In genomic region chr13:99501952-99502310, GRCh38 we compare ENCODE assay signal across 8 cellular contexts. TPM values are rescaled to one million over a fixed set of nuclear protein-coding genes. Genes with fewer than 3 reads are reported as not detected.
DNase-seq lines count a peak whose midpoint lies in the region; ATAC-seq and TF ChIP-seq lines count a peak whose summit lies in the region.

No MANE protein-coding gene starts in this region.

- H3K36me3 ChIP-seq in GM06990 (ENCODE audit: control insufficient read depth, insufficient read depth, low read length) (no peaks in the 10 kb centered on the region), OCI-LY1 (ENCODE audit: insufficient read depth, low read length) (peaks cover 1% of the 10 kb centered on the region; the same call in 1 of the 2 replicates), ascending aorta (no peaks in the 10 kb centered on the region), iPS-20b (ENCODE audit: insufficient read depth, low read depth, low read length) (0 out of 2 replicates have a peak, but pooled peaks cover 6% of the 10 kb centered on the region)

- no peaks in the 10 kb centered on the region for H3K9me2 ChIP-seq in OCI-LY1 (ENCODE audit: low read depth, low read length)

- ATAC-seq in GM18505 (IDR thresholded peaks at IDR 0.05; ENCODE audit: unreplicated experiment) = no peak
- ATAC-seq in HG03280 (IDR thresholded peaks at IDR 0.05; ENCODE audit: unreplicated experiment) = no peak

- DNase-seq in GM06990 (ENCODE audit: extremely low read depth, insufficient read length) = no peak
- DNase-seq in ascending aorta (ENCODE audit: low spot score in 2 of 2) = no peak
- peak; percentile 24 for DNase-seq in stimulated activated CD4-positive, alpha-beta T cell treated with anti-CD3 and anti-CD28 coated beads, Interleukin-4, amount 100 ng/mL, for 24 hours
- DNase-seq in NOMO-1 treated with DMSO at 0.1 percent for 48 hours (lab: John Stamatoyannopoulos, UW; ENCODE audit: unreplicated experiment) = no peak

- peaks cover 52% of the 10 kb centered on the region for H3K79me2 ChIP-seq in OCI-LY1 (ENCODE audit: insufficient read depth, low read length)

- TF ChIP-seq POLR2A in GM18505 (IDR thresholded peaks at IDR 0.05; ENCODE audit: borderline replicate concordance, extremely low read depth, insufficient read depth, insufficient read length) = no peak

- intact Hi-C loops in ascending aorta (cut with DNase I) = loop anchor here (1.0 to 5.0 kb wide), 3 partner anchors 415 to 1175 kb away; partner anchors contain the start of gene PCCA

- H3K27ac ChIP-seq in OCI-LY1 (ENCODE audit: low read depth, low read length, poor library complexity, severe bottlenecking) (peak overlapping the region; percentile 57), ascending aorta (peak overlapping the region; percentile 83 to 87), iPS-20b (ENCODE audit: low read length) (no peak overlapping the region)

- no peak overlapping the region for H2AFZ ChIP-seq in OCI-LY1 (ENCODE audit: low read length)

- H3K9me3 ChIP-seq in OCI-LY1 (ENCODE audit: low read length) (no peaks in the 10 kb centered on the region), ascending aorta (no peaks in the 10 kb centered on the region), iPS-20b (ENCODE audit: insufficient read depth, low read depth, low read length) (no peaks in the 10 kb centered on the region)

- H3K4me3 ChIP-seq in GM06990 (replicated peaks; ENCODE audit: low read depth, low read length) (peak overlapping the region; percentile 83), OCI-LY1 (ENCODE audit: low read depth, low read length, poor library complexity, severe bottlenecking) (peak overlapping the region; percentile 73), ascending aorta (peak overlapping the region; percentile 93 to 96), iPS-20b (ENCODE audit: low read length) (peak overlapping the region; percentile 86)

- peaks cover 3% of the 10 kb centered on the region; the same call in 1 of the 2 replicates for H3F3A ChIP-seq in OCI-LY1 (ENCODE audit: insufficient read depth, low read length)

- TF ChIP-seq CTCF in GM06990 (IDR thresholded peaks at IDR 0.05; ENCODE audit: insufficient read depth, low read length, poor library complexity, severe bottlenecking) (no peak), OCI-LY1 (IDR thresholded peaks at IDR 0.05; ENCODE audit: low read length) (no peak), ascending aorta (IDR thresholded peaks at IDR 0.05) (no peak)

- H3K27me3 ChIP-seq in GM06990 (replicated peaks; ENCODE audit: control insufficient read depth, insufficient read depth, low read length) (no peaks in the 10 kb centered on the region), OCI-LY1 (ENCODE audit: insufficient read depth, low read length) (no peaks in the 10 kb centered on the region), ascending aorta (no peaks in the 10 kb centered on the region), iPS-20b (ENCODE audit: insufficient read depth, low read length) (no peaks in the 10 kb centered on the region)

- H3K9ac ChIP-seq in OCI-LY1 (ENCODE audit: low read length) = peak overlapping the region; percentile 74
- H3K9ac ChIP-seq in iPS-20b (ENCODE audit: low read depth, low read length) = peak overlapping the region; percentile 92

- peak overlapping the region; percentile 80 for H3K4me2 ChIP-seq in OCI-LY1 (ENCODE audit: low read length)

- no peaks in the 10 kb centered on the region; the same call in 1 of the 2 replicates for H4K20me1 ChIP-seq in OCI-LY1 (ENCODE audit: insufficient read depth, low read length)

- H3K4me1 ChIP-seq in OCI-LY1 (ENCODE audit: insufficient read depth, low read length, severe bottlenecking) (peaks cover 75% of the 10 kb centered on the region), ascending aorta (peaks cover 27 to 42% of the 10 kb centered on the region in 2 donors), iPS-20b (ENCODE audit: insufficient read depth, low read length) (peaks cover 11% of the 10 kb centered on the region; the same call in 1 of the 2 replicates)

RNA-seq across cellular contexts. Expression of gene TM9SF2, which starts 0.7 kb away (rescaled TPM):
- 56.8 TPM for total RNA-seq in ascending aorta
